In the genomic region with DNA sequence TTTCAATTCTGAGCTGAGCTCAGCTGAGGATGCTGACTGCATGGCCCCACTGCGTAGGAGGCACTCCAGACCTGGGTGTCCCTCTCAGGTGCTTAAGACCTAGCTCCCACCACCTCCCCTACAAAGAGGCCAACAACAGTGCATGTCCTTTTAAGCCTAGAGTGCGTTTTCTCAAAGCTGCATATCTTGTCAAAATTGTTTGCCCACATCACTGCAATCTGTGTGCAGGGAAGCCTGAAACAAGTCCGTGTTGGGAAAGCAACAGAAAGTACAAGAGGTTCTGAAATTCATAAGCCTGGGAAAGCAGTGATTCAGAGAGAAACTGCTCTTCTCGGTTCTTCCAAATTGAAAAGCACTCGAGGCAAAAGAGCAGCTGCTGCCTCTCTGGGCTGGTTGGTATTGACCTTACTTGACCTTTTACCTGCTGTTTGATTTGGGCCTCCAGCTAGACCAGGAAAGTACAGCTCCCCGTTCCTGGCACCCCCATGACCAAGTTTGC, we compare ENCODE assay signal across 12 cellular contexts.
DNase-seq lines count a peak whose midpoint lies in the region; ATAC-seq, FAIRE-seq and TF ChIP-seq lines count a peak whose summit lies in the region.
"Had no signal": no experiment of that assay in that cellular context is flagged by ENCODE, and none has a peak within 500 bp of the region (broad histone marks: within the 10 kb centered on the region; RNA-seq: fewer than 3 reads in every experiment).

No MANE protein-coding gene starts in this region.

- H3K27me3 ChIP-seq in GM06990 (replicated peaks; ENCODE audit: control insufficient read depth, insufficient read depth, low read length): no peaks in the 10 kb centered on the region
- H3K27me3 ChIP-seq: BE2C had no signal

- H3K36me3 Mint-ChIP-seq in chondrocyte (ENCODE audit: low read depth): no peaks in the 10 kb centered on the region
- H3K36me3 Mint-ChIP-seq: activated naive CD8-positive, alpha-beta T cell treated with anti-CD3 and anti-CD28 coated beads, Interleukin-2, amount 10 ng/mL, durations not matched to agents 7 days and 5 days had no signal

- peaks cover 10% of the 10 kb centered on the region for H3K4me1 Mint-ChIP-seq in chondrocyte (ENCODE audit: low read depth)
- H3K4me1 Mint-ChIP-seq: activated naive CD8-positive, alpha-beta T cell treated with anti-CD3 and anti-CD28 coated beads, Interleukin-2, amount 10 ng/mL, durations not matched to agents 7 days and 5 days had no signal

- TF ChIP-seq CTCF in GM06990 (IDR thresholded peaks at IDR 0.05; ENCODE audit: insufficient read depth, low read length, poor library complexity, severe bottlenecking): no peak
- TF ChIP-seq CTCF in chondrocyte (IDR thresholded peaks at IDR 0.05): no peak

- H3K27me3 Mint-ChIP-seq in chondrocyte (ENCODE audit: low read depth): no peaks in the 10 kb centered on the region
- H3K27me3 Mint-ChIP-seq: activated naive CD8-positive, alpha-beta T cell treated with anti-CD3 and anti-CD28 coated beads, Interleukin-2, amount 10 ng/mL, durations not matched to agents 7 days and 5 days; stimulated activated naive CD8-positive, alpha-beta T cell treated with anti-CD3 and anti-CD28 coated beads, Interleukin-15, Interleukin-2, amounts not matched to agents 100 ng/mL and 50 ng/mL, for 24 hours had no signal

- ATAC-seq in HG02973 (IDR thresholded peaks at IDR 0.05; ENCODE audit: unreplicated experiment): peak; percentile 64
- no peak for ATAC-seq in Right ventricle myocardium superior (ENCODE audit: poor library complexity)

- DNase-seq in GM06990 (ENCODE audit: extremely low read depth, insufficient read length): peak; percentile 40
- DNase-seq in GM19239 (ENCODE audit: insufficient read length, low spot score): no peak
- no peak for DNase-seq in chondrocyte (ENCODE audit: low spot score)
- DNase-seq in activated CD8-positive, alpha-beta memory T cell treated with anti-CD3 and anti-CD28 coated beads, Interleukin-2, amount 50 U/mL, for 48 hours: no peak
- no peak for DNase-seq in NCI-H2029 (lab: John Stamatoyannopoulos, UW)
- DNase-seq in Right ventricle myocardium superior: no peak
- DNase-seq: activated naive CD8-positive, alpha-beta T cell treated with anti-CD3 and anti-CD28 coated beads, Interleukin-2, amount 10 ng/mL, durations not matched to agents 7 days and 5 days; BE2C; kidney glomerular epithelial cell had no signal

- no peak overlapping the region; the same call in 1 of the 2 replicates for H3K4me3 ChIP-seq in GM06990 (replicated peaks; ENCODE audit: low read depth, low read length)

- FAIRE-seq in GM19239 (lab: Jason Lieb, UNC): peak; percentile 47

- intact Hi-C loops in Right ventricle myocardium superior (cut with DNase I): no loop called here

- H3K27ac ChIP-seq in angular gyrus (ENCODE audit: low read depth, low read length): peak overlapping the region; percentile 63

- no peak overlapping the region for H3K4me3 Mint-ChIP-seq in chondrocyte (ENCODE audit: unreplicated experiment)
- H3K4me3 Mint-ChIP-seq: activated naive CD8-positive, alpha-beta T cell treated with anti-CD3 and anti-CD28 coated beads, Interleukin-2, amount 10 ng/mL, durations not matched to agents 7 days and 5 days; stimulated activated naive CD8-positive, alpha-beta T cell treated with anti-CD3 and anti-CD28 coated beads, Interleukin-15, Interleukin-2, amounts not matched to agents 100 ng/mL and 50 ng/mL, for 24 hours had no signal

- no peak overlapping the region for H3K27ac Mint-ChIP-seq in chondrocyte (ENCODE audit: unreplicated experiment)
- H3K27ac Mint-ChIP-seq: activated naive CD8-positive, alpha-beta T cell treated with anti-CD3 and anti-CD28 coated beads, Interleukin-2, amount 10 ng/mL, durations not matched to agents 7 days and 5 days; stimulated activated naive CD8-positive, alpha-beta T cell treated with anti-CD3 and anti-CD28 coated beads, Interleukin-15, Interleukin-2, amounts not matched to agents 100 ng/mL and 50 ng/mL, for 24 hours had no signal

- no peaks in the 10 kb centered on the region for H3K36me3 ChIP-seq in GM06990 (ENCODE audit: control insufficient read depth, insufficient read depth, low read length)
- H3K36me3 ChIP-seq: BE2C had no signal

- H3K9me3 Mint-ChIP-seq in chondrocyte (ENCODE audit: low read depth): peaks cover 7% of the 10 kb centered on the region
